Comparison of ENCODE assay signal across 13 cellular contexts in the genomic region with DNA sequence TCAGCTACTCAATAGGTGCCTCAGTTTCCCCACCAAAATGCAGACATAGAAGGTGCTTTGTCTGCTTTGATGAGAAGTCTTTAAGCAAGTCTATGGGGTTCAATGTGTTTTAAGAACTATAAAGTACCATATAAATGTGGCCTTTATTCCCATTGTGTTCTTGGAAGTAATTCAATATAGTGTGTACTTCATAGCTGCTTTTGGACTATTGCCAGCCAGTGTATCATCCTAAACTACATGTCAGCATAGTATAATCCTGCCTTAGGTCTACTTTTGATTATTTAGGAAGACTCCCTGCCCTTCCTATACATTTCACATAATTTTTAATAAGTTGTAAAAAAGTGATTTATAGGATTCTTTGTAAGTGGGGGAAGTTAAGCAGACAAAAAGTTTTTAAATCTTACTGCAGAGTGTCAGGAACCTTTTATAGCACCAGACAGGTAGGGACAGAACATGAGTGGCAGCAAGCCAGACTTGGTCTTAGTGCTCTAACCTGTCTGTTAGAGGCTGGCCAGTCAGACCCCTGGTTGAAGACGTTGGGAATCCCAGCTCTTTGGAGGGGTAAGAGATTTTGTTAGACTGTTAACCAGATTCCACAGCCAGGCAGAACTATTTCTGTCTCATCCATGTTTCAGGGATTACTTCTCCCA.
"Had no signal": no experiment of that assay in that cellular context is flagged by ENCODE, and none has a peak within 500 bp of the region (broad histone marks: within the 10 kb centered on the region; RNA-seq: fewer than 3 reads in every experiment).

No MANE protein-coding gene starts in this region.

- H3K27ac ChIP-seq: left lung, pancreas, thyroid gland, vagina had no signal

- H3K27me3 ChIP-seq: left lung, pancreas, thyroid gland, vagina had no signal

- H3K27ac Mint-ChIP-seq: brain; endodermal cell; T-helper 2 cell treated with Interferon-gamma antibody and Interleukin-4, amounts not matched to agents 5 μg/mL and 100 μg/mL, for 36 hours had no signal

- ATAC-seq: activated CD4-positive, CD25-positive, alpha-beta regulatory T cell treated with anti-CD3 and anti-CD28 coated beads, Interleukin-2, amount 50 U/mL, for 24 hours; left lung; pancreas had no signal

- H3K9me3 ChIP-seq: left lung, pancreas, thyroid gland, vagina had no signal

- DNase-seq: activated naive CD4-positive, alpha-beta T cell treated with anti-CD3 and anti-CD28 coated beads, Interleukin-2, amount 50 U/mL, for 16 hours; activated T-cell treated with anti-CD3 and anti-CD28 coated beads, Interleukin-2, amount 50 U/mL, for 1 hour; cerebellar nuclear complex; endodermal cell; left lung; pancreas; retina had no signal

- H3K4me2 ChIP-seq: smooth muscle cell had no signal

- H3K4me1 ChIP-seq: left lung, pancreas, thyroid gland had no signal

- H3K4me3 Mint-ChIP-seq: brain; endodermal cell; T-helper 2 cell treated with Interferon-gamma antibody and Interleukin-4, amounts not matched to agents 5 μg/mL and 100 μg/mL, for 36 hours had no signal

- H3K9me3 Mint-ChIP-seq: endodermal cell had no signal

- H3K4me3 ChIP-seq: left lung, pancreas, smooth muscle cell, thyroid gland, vagina had no signal

- FAIRE-seq: pancreas had no signal

- H3K4me1 Mint-ChIP-seq: brain, endodermal cell had no signal
